9 cellular contexts compared by ENCODE assay signal in genomic region chr1:84253891-84254290, GRCh38. TPM values are rescaled to one million over a fixed set of nuclear protein-coding genes. Genes with fewer than 3 reads are reported as not detected.
A peak's percentile ranks its signal among the peaks of the same experiment; 100 is the strongest.
DNase-seq lines count a peak whose midpoint lies in the region; ATAC-seq and TF ChIP-seq lines count a peak whose summit lies in the region.
"Had no signal": no experiment of that assay in that cellular context is flagged by ENCODE, and none has a peak within 500 bp of the region (broad histone marks: within the 10 kb centered on the region; RNA-seq: fewer than 3 reads in every experiment).

No MANE protein-coding gene starts in this region.

- H3K4me3 ChIP-seq in fibroblast of villous mesenchyme (ENCODE audit: low read depth, low read length) (no peak overlapping the region), psoas muscle (no peak overlapping the region)

- H3K9me3 ChIP-seq in psoas muscle = peaks cover 5% of the 10 kb centered on the region

- ATAC-seq in psoas muscle (peak; percentile 98 to 99 (median 99)), HG03097 (IDR thresholded peaks at IDR 0.05; ENCODE audit: low FRiP score, unreplicated experiment) (no peak)
- no peak for ATAC-seq in activated CD4-positive, CD25-positive, alpha-beta regulatory T cell treated with anti-CD3 and anti-CD28 coated beads, Interleukin-2, amount 50 U/mL, for 24 hours

- 20 to 32% (median 24%) methylated on average over 4 of the region's 4 CpGs for WGBS in psoas muscle, 3 donors

- intact Hi-C loops in psoas muscle (cut with DNase I) = no loop called here

- no peak for TF ChIP-seq CTCF in fibroblast of villous mesenchyme (IDR thresholded peaks at IDR 0.05; ENCODE audit: insufficient read depth, low read depth, low read length)
- TF ChIP-seq CTCF in psoas muscle (IDR thresholded peaks at IDR 0.05) = no peak

- H3K36me3 ChIP-seq in psoas muscle (ENCODE audit: insufficient read depth in 1 of 2, low read depth in 1 of 2) = no peaks in the 10 kb centered on the region

- H3K27me3 ChIP-seq in psoas muscle (ENCODE audit: insufficient read depth in 3 of 3, low read length in 2 of 3) = no peaks in the 10 kb centered on the region

- DNase-seq in GM04504 (ENCODE audit: low read depth) = peak; percentile 44
- peak; percentile 43 to 53 for DNase-seq in SHP77 (lab: John Stamatoyannopoulos, UW)
- peak; percentile 81 for DNase-seq in fibroblast of villous mesenchyme (ENCODE audit: low read depth)
- peak; percentile 34 to 68 for DNase-seq in psoas muscle
- DNase-seq in NK-92 (lab: John Stamatoyannopoulos, UW; ENCODE audit: unreplicated experiment) = no peak
- DNase-seq in HuH-7 (ENCODE audit: low spot score) = no peak
- DNase-seq: effector CD4-positive, alpha-beta T cell had no signal

- H3K4me1 ChIP-seq in psoas muscle = peaks cover 8% of the 10 kb centered on the region

- H3K27ac ChIP-seq in psoas muscle = no peak overlapping the region

RNA-seq across cellular contexts. Expression of gene SAMD13, which starts 47.6 kb away (rescaled TPM):
- total RNA-seq in fibroblast of villous mesenchyme = under 0.01 and 0.64 TPM in 2 replicates
- total RNA-seq in psoas muscle = 1 to 10 TPM in 2 of 4 donors, under 1 TPM in 2; 0.65 to 3.2 (median 1.3) TPM
- polyA plus RNA-seq in psoas muscle = 1 to 10 TPM in 2 of 3 donors, under 1 TPM in 1; 0.53 to 6.8 (median 5.5) TPM

Comparison
In these comparisons a context has a peak if more than half of its experiments do, and no peak if none do; other contexts are left out.
1. DNase-seq: peak in GM04504 (single experiment), SHP77 (2 of 2), fibroblast of villous mesenchyme (single experiment) and psoas muscle (2 of 2); none in NK-92 (single experiment) and HuH-7 (single experiment).
2. ATAC-seq: peak in psoas muscle (4 of 4); none in activated CD4-positive, CD25-positive, alpha-beta regulatory T cell treated with anti-CD3 and anti-CD28 coated beads, Interleukin-2, amount 50 U/mL, for 24 hours (0 of 2) and HG03097 (single experiment).